Comparison of ENCODE assay signal across 16 cellular contexts in genomic region chr20:20535051-20535450, GRCh38.
DNase-seq lines count a peak whose midpoint lies in the region; ATAC-seq and TF ChIP-seq lines count a peak whose summit lies in the region.
"Had no signal": no experiment of that assay in that cellular context is flagged by ENCODE, and none has a peak within 500 bp of the region (broad histone marks: within the 10 kb centered on the region; RNA-seq: fewer than 3 reads in every experiment).

No MANE protein-coding gene starts in this region.

- no peaks in the 10 kb centered on the region for H3K79me2 ChIP-seq in SK-N-SH (ENCODE audit: insufficient read depth)

- TF ChIP-seq RAD21 in SK-N-SH (IDR thresholded peaks at IDR 0.05; ENCODE audit: low read length): no peak

- no peak for TF ChIP-seq CTCF in SK-N-SH (IDR thresholded peaks at IDR 0.05)

- no peak overlapping the region for H3K9ac ChIP-seq in SK-N-SH
- H3K9ac ChIP-seq: BLaER1 treated with 17β-estradiol and CSF1 and Interleukin-3, amounts not matched to agents 10 nM and 100 nM had no signal

- H3K27ac ChIP-seq in SK-N-SH (ENCODE audit: low read depth in 2 of 2, low read length in 1 of 2): no peak overlapping the region
- H3K27ac ChIP-seq: BLaER1 treated with 17β-estradiol and CSF1 and Interleukin-3, amounts not matched to agents 10 nM and 100 nM; C4-2B had no signal

- in situ Hi-C loops in G401 (cut with HindIII; ENCODE audit: low sequenced_read_pairs): no loop called here

- CTCF ChIA-PET in SK-N-SH (lab: Yijun Ruan, JAX): interaction anchor here (0.8 to 1.1 kb wide), 2 partner anchors 59 to 70 kb away, joined by 3 to 5 read pairs; no protein-coding TSS in a partner anchor

- H4K20me1 ChIP-seq in SK-N-SH (ENCODE audit: insufficient read depth): no peaks in the 10 kb centered on the region
- H4K20me1 ChIP-seq: BLaER1 treated with 17β-estradiol and CSF1 and Interleukin-3, amounts not matched to agents 10 nM and 100 nM had no signal

- H3K4me2 ChIP-seq in SK-N-SH: no peak overlapping the region
- H3K4me2 ChIP-seq: BLaER1 treated with 17β-estradiol and CSF1 and Interleukin-3, amounts not matched to agents 10 nM and 100 nM had no signal

- no peak overlapping the region for H3K4me3 ChIP-seq in SK-N-SH (ENCODE audit: low read depth in 2 of 2, low read length in 1 of 2)
- H3K4me3 ChIP-seq: BLaER1 treated with 17β-estradiol and CSF1 and Interleukin-3, amounts not matched to agents 10 nM and 100 nM; GM12878 had no signal

- H3K4me1 ChIP-seq in SK-N-SH (ENCODE audit: control insufficient read depth in 1 of 2, insufficient read depth in 2 of 2, low read depth in 1 of 2, low read length in 1 of 2): no peaks in the 10 kb centered on the region; a peak in 1 of 4 replicates
- H3K4me1 ChIP-seq: BLaER1 treated with 17β-estradiol and CSF1 and Interleukin-3, amounts not matched to agents 10 nM and 100 nM; Caco-2 had no signal

- no peaks in the 10 kb centered on the region for H3F3A ChIP-seq in SK-N-SH (replicated peaks; ENCODE audit: insufficient read depth)

- no peaks in the 10 kb centered on the region for H3K27me3 ChIP-seq in SK-N-SH (ENCODE audit: insufficient read depth)
- H3K27me3 ChIP-seq: BLaER1 treated with 17β-estradiol and CSF1 and Interleukin-3, amounts not matched to agents 10 nM and 100 nM had no signal

- 72% methylated on average over 3 of the region's 3 CpGs for WGBS in SK-N-SH (ENCODE audit: low lambda C conversion rate)

- no peaks in the 10 kb centered on the region for H3K9me2 ChIP-seq in SK-N-SH

- H3K9me3 ChIP-seq in SK-N-SH: no peaks in the 10 kb centered on the region
- H3K9me3 ChIP-seq: BLaER1 treated with 17β-estradiol and CSF1 and Interleukin-3, amounts not matched to agents 10 nM and 100 nM; Caco-2 had no signal

- DNase-seq in G401 (ENCODE audit: low spot score) (peak; percentile 59), cerebellum (ENCODE audit: low spot score) (peak; percentile 38), SK-N-SH (no peak)
- DNase-seq in activated CD4-positive, CD25-positive, alpha-beta regulatory T cell treated with anti-CD3 and anti-CD28 coated beads, Interleukin-2, amount 50 U/mL, for 72 hours: no peak
- DNase-seq: 8988T; AML-193; Caco-2; Calu3; CD4-positive, alpha-beta T cell; CD8-positive, alpha-beta T cell; DMS79 treated with DMSO at 0.1 percent for 48 hours; GDM1 had no signal

- POLR2A ChIA-PET in SK-N-SH (lab: Yijun Ruan, JAX): no interaction called here

- no peak for TF ChIP-seq EP300 in SK-N-SH (IDR thresholded peaks at IDR 0.05; ENCODE audit: borderline replicate concordance in 1 of 2, low read depth in 1 of 2, low read length in 1 of 2)

- no peak for ATAC-seq in HG02623 (IDR thresholded peaks at IDR 0.05; ENCODE audit: unreplicated experiment)
- ATAC-seq: CD8-positive, alpha-beta T cell; GM12878 had no signal

- H3K36me3 ChIP-seq in SK-N-SH (replicated peaks in 1 of 2; ENCODE audit: control insufficient read depth in 1 of 2, insufficient read depth in 2 of 2, low read length in 1 of 2): no peaks in the 10 kb centered on the region

- no peak overlapping the region for H2AFZ ChIP-seq in SK-N-SH (ENCODE audit: low read depth)

TF ChIP-seq in SK-N-SH, 30 proteins besides CTCF, POLR2A, EP300 and RAD21:
- TF ChIP-seq NRF1 (IDR thresholded peaks at IDR 0.05; ENCODE audit: low read depth, low read length): no peak
- TF ChIP-seq MEF2A (IDR thresholded peaks at IDR 0.05; ENCODE audit: borderline replicate concordance, low read depth): no peak
- TF ChIP-seq RCOR1 (IDR thresholded peaks at IDR 0.05; ENCODE audit: low read length): no peak
- no peak for TF ChIP-seq USF1 (IDR thresholded peaks at IDR 0.05; ENCODE audit: borderline replicate concordance, low read depth)
- TF ChIP-seq JUND (IDR thresholded peaks at IDR 0.05): no peak
- no peak for TF ChIP-seq PBX3 (IDR thresholded peaks at IDR 0.05)
- no peak for TF ChIP-seq RFX5 (IDR thresholded peaks at IDR 0.05; ENCODE audit: low read length)
- TF ChIP-seq YY1 (IDR thresholded peaks at IDR 0.05; ENCODE audit: low read depth): no peak
- TF ChIP-seq POLR2AphosphoS5 (IDR thresholded peaks at IDR 0.05; ENCODE audit: low read depth, low read length): no peak
- TF ChIP-seq EZH2phosphoT487 (IDR thresholded peaks at IDR 0.05; ENCODE audit: borderline replicate concordance, low read depth): no peak
- TF ChIP-seq REST (IDR thresholded peaks at IDR 0.05; ENCODE audit: low read depth, low read length): no peak
- no peak for TF ChIP-seq USF2 (IDR thresholded peaks at IDR 0.05; ENCODE audit: borderline replicate concordance, low read depth, low read length)
- no peak for TF ChIP-seq MAX (IDR thresholded peaks at IDR 0.05; ENCODE audit: low read depth)

Comparison
In these comparisons a context has a peak if more than half of its experiments do, and no peak if none do; other contexts are left out.
1. DNase-seq: peak in G401 (single experiment) and cerebellum (single experiment); none in activated CD4-positive, CD25-positive, alpha-beta regulatory T cell treated with anti-CD3 and anti-CD28 coated beads, Interleukin-2, amount 50 U/mL, for 72 hours (single experiment) and SK-N-SH (single experiment).